ENCODE assay signal across 9 cellular contexts in the genomic region with DNA sequence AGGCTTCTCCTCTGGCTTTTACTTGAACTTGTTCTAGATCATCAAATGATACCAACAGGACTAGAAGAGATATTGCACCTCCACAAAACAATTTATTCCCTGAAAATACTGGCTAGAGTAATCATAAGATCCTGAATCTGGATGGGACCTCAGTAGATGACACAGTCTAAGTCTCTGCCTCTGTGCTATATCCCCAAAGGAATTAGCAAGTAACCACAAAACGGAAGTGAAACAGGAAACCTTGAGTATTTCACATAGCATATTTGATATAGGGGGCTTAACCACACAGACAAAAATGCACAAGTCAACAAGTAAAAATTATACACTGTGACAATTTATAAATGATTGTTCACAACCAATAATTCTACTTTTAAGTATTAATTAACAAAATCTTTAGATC.
DNase-seq lines count a peak whose midpoint lies in the region; ATAC-seq, FAIRE-seq and TF ChIP-seq lines count a peak whose summit lies in the region.
"Had no signal": no experiment of that assay in that cellular context is flagged by ENCODE, and none has a peak within 500 bp of the region (broad histone marks: within the 10 kb centered on the region; RNA-seq: fewer than 3 reads in every experiment).

No MANE protein-coding gene starts in this region.

- DNase-seq in GM13977 (ENCODE audit: low spot score), result peak; percentile 32
- peak; percentile 23 for DNase-seq in NCI-H2171 (lab: John Stamatoyannopoulos, UW)
- peak; percentile 41 for DNase-seq in glomerular visceral epithelial cell (ENCODE audit: extremely low spot score)
- DNase-seq in stimulated activated CD4-positive, alpha-beta T cell treated with anti-CD3 and anti-CD28 coated beads, Interleukin-12 subunit alpha, Interleukin-12 subunit beta, amount 100 ng/mL, for 4 hours, result no peak
- no peak for DNase-seq in GM12892 (ENCODE audit: insufficient read length)
- DNase-seq in DMS53 (lab: John Stamatoyannopoulos, UW), result no peak
- DNase-seq in erythroblast (lab: John Stamatoyannopoulos, UW), result no peak
- DNase-seq: SW 1271 had no signal

- TF ChIP-seq CTCF in GM13977 (IDR thresholded peaks at IDR 0.05; ENCODE audit: extremely low read depth, insufficient read depth, missing control alignments), result no peak

- ATAC-seq in HG02678 (IDR thresholded peaks at IDR 0.05; ENCODE audit: unreplicated experiment), result peak; percentile 90

- TF ChIP-seq POLR2A in GM12892 (IDR thresholded peaks at IDR 0.05; ENCODE audit: low read depth, low read length) (no peak), erythroblast (IDR thresholded peaks at IDR 0.05; ENCODE audit: low read length) (no peak)

- in situ Hi-C loops in GM13977 (cut with MboI; ENCODE audit: low pct_unique_long_range_greater_than_20kb, low sequenced_read_pairs, unreplicated experiment), result no loop called here

- FAIRE-seq in GM12892 (lab: Jason Lieb, UNC), result no peak

Comparison
In these comparisons a context has a peak if more than half of its experiments do, and no peak if none do; other contexts are left out.
1. DNase-seq: peak in GM13977 (single experiment), NCI-H2171 (single experiment) and glomerular visceral epithelial cell (single experiment); none in stimulated activated CD4-positive, alpha-beta T cell treated with anti-CD3 and anti-CD28 coated beads, Interleukin-12 subunit alpha, Interleukin-12 subunit beta, amount 100 ng/mL, for 4 hours (single experiment), GM12892 (single experiment), DMS53 (single experiment) and erythroblast (0 of 2).